20 cellular contexts compared by ENCODE assay signal in genomic region chr9:90767523-90768100, GRCh38. TPM values are rescaled to one million over a fixed set of nuclear protein-coding genes. Genes with fewer than 3 reads are reported as not detected.
"Had no signal": no experiment of that assay in that cellular context is flagged by ENCODE, and none has a peak within 500 bp of the region (broad histone marks: within the 10 kb centered on the region; RNA-seq: fewer than 3 reads in every experiment).

No MANE protein-coding gene starts in this region.

- H3K27ac Mint-ChIP-seq: activated CD4-positive, alpha-beta T cell treated with anti-CD3 and anti-CD28 coated beads, Interleukin-2, amount 10 ng/mL, durations not matched to agents 24 days and 14 days; activated CD8-positive, alpha-beta T cell treated with anti-CD3 and anti-CD28 coated beads, Interleukin-2, amount 10 ng/mL, durations not matched to agents 7 days and 5 days; activated naive CD4-positive, alpha-beta T cell treated with anti-CD3 and anti-CD28 coated beads, Interleukin-2, amount 50 U/mL, for 24 hours had no signal

- DNase-seq: activated CD4-positive, alpha-beta T cell treated with anti-CD3 and anti-CD28 coated beads, Interleukin-2, amount 10 ng/mL, durations not matched to agents 24 days and 14 days; activated CD4-positive, CD25-positive, alpha-beta regulatory T cell; activated CD8-positive, alpha-beta memory T cell treated with anti-CD3 and anti-CD28 coated beads, Interleukin-2, amount 50 U/mL, for 4 hours; activated CD8-positive, alpha-beta T cell treated with anti-CD3 and anti-CD28 coated beads, Interleukin-2, amount 10 ng/mL, durations not matched to agents 7 days and 5 days; activated effector memory CD4-positive, alpha-beta T cell treated with anti-CD3 and anti-CD28 coated beads, Interleukin-2, amount 50 U/mL, for 16 hours; activated T-cell treated with anti-CD3 and anti-CD28 coated beads, Interleukin-2, amount 50 U/mL, for 48 hours; adrenal gland; islet precursor cell; midbrain; sigmoid colon; stimulated activated CD4-positive, alpha-beta T cell treated with anti-CD3 and anti-CD28 coated beads, Interleukin-1b, Interleukin-23, amount 100 ng/mL, for 48 hours; stomach; testis; upper lobe of right lung had no signal

- H3K4me1 Mint-ChIP-seq: activated CD4-positive, alpha-beta T cell treated with anti-CD3 and anti-CD28 coated beads, Interleukin-2, amount 10 ng/mL, durations not matched to agents 24 days and 14 days; activated naive CD4-positive, alpha-beta T cell treated with anti-CD3 and anti-CD28 coated beads, Interleukin-2, amount 50 U/mL, for 24 hours had no signal

- H3K27me3 ChIP-seq: adrenal gland, hepatocyte, sigmoid colon, stomach, testis, upper lobe of right lung had no signal

- H3K4me3 ChIP-seq: adrenal gland, hepatocyte, lung, sigmoid colon, stomach, testis, upper lobe of right lung had no signal

- ATAC-seq: activated CD8-positive, alpha-beta T cell treated with anti-CD3 and anti-CD28 coated beads, Interleukin-2, amount 10 ng/mL, durations not matched to agents 7 days and 5 days; upper lobe of right lung had no signal

- H3K36me3 Mint-ChIP-seq: activated naive CD4-positive, alpha-beta T cell treated with anti-CD3 and anti-CD28 coated beads, Interleukin-2, amount 50 U/mL, for 24 hours had no signal

- H3K4me3 Mint-ChIP-seq: activated CD4-positive, alpha-beta T cell treated with anti-CD3 and anti-CD28 coated beads, Interleukin-2, amount 10 ng/mL, durations not matched to agents 24 days and 14 days; activated CD8-positive, alpha-beta T cell treated with anti-CD3 and anti-CD28 coated beads, Interleukin-2, amount 10 ng/mL, durations not matched to agents 7 days and 5 days; activated naive CD4-positive, alpha-beta T cell treated with anti-CD3 and anti-CD28 coated beads, Interleukin-2, amount 50 U/mL, for 24 hours had no signal

- H3K36me3 ChIP-seq: adrenal gland, sigmoid colon, stomach, upper lobe of right lung had no signal

- H3K27ac ChIP-seq: adrenal gland, hepatocyte, sigmoid colon, stomach, testis, upper lobe of right lung had no signal

- H3K79me2 ChIP-seq: hepatocyte had no signal

- H2AFZ ChIP-seq: hepatocyte had no signal

- H3K4me2 ChIP-seq: hepatocyte had no signal

- H3K9me3 ChIP-seq: adrenal gland, testis, upper lobe of right lung had no signal

- H3K9me3 Mint-ChIP-seq: activated naive CD4-positive, alpha-beta T cell treated with anti-CD3 and anti-CD28 coated beads, Interleukin-2, amount 50 U/mL, for 24 hours had no signal

- H3K4me1 ChIP-seq: adrenal gland, sigmoid colon, stomach, testis, upper lobe of right lung had no signal

RNA-seq across cellular contexts. Expression of gene SYK, which starts 34.0 kb away (rescaled TPM):
- total RNA-seq: myocyte, osteocyte had no signal
- polyA plus RNA-seq: neural cell had no signal
